8 cellular contexts compared by ENCODE assay signal in the genomic region with DNA sequence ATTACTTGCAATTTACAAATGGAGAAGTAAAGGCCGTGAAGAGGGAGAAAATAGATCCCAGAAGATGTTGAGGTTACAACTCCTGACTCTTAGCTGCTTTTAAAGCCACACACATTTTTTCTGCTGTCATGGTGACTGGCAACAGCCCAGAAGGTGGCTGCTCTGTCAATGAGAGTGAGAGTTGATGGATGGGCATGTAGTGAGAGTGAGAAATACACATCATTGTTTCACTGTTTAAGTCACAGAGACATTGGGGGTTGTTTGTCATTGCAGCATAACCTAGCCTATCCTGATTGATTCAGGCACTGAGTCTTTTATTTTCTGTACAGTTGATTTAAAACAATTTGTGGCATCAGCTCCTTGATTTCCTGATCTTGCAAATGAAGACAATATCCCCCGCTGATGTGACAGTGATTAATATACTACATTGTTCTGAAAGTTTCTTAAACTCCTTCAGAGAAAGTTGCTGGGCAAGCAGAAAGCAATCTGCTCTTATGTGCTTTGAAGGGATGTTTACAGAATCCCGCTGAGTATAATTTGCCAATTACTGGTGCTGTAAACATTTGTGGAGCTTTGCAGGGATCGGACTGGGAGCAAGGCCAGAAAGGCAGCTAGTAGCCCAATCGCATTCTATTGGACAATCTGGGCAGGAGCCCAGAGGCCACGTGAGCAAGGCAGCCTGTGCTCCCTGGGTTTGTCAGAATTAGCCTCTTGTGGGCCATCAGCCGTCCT.
DNase-seq lines count a peak whose midpoint lies in the region; ATAC-seq, FAIRE-seq and TF ChIP-seq lines count a peak whose summit lies in the region.

No MANE protein-coding gene starts in this region.

- no TSS peak for BruUV-seq in GM12878 (replicated peaks; lab: Mats Ljungman, UMichigan)

- FAIRE-seq in GM12878 (lab: Jason Lieb, UNC), result no peak

- TF ChIP-seq CTCF in GM12878 (IDR thresholded peaks at IDR 0.05 in 2 of 3, conservative IDR thresholded peaks at IDR 0.05 in 1 of 3; ENCODE audit: control insufficient read depth in 2 of 3, extremely low read depth in 1 of 3, insufficient read depth in 1 of 3, low read depth in 3 of 3, low read length in 3 of 3) (no peak), hepatocyte (IDR thresholded peaks at IDR 0.05; ENCODE audit: poor library complexity) (no peak), tibial artery (IDR thresholded peaks at IDR 0.05) (no peak), endothelial cell (IDR thresholded peaks at IDR 0.05; ENCODE audit: unreplicated experiment) (no peak)

- TF ChIP-seq POLR2A in GM12878 (IDR thresholded peaks at IDR 0.05; ENCODE audit: low read depth, low read length), result no peak

- H3K9ac ChIP-seq in GM12878 (ENCODE audit: control insufficient read depth, insufficient read depth, low read length), result no peak overlapping the region

- ATAC-seq in GM12878 (no peak), GM19397 (IDR thresholded peaks at IDR 0.05; ENCODE audit: unreplicated experiment) (no peak), HG03196 (IDR thresholded peaks at IDR 0.05; ENCODE audit: unreplicated experiment) (no peak)

- H3K9me3 ChIP-seq in GM12878 (replicated peaks; ENCODE audit: control insufficient read depth, insufficient read depth, low read length) (peaks cover 12% of the 10 kb centered on the region), hepatocyte (ENCODE audit: low read depth) (no peaks in the 10 kb centered on the region), tibial artery (no peaks in the 10 kb centered on the region)

- H3K27ac ChIP-seq in GM12878 (ENCODE audit: control insufficient read depth, insufficient read depth) (no peak overlapping the region), hepatocyte (no peak overlapping the region), tibial artery (peak overlapping the region; percentile 21 to 64)

- no peak for TF ChIP-seq EP300 in GM12878 (IDR thresholded peaks at IDR 0.05; ENCODE audit: borderline replicate concordance in 1 of 2, control insufficient read depth in 1 of 2, low read depth in 2 of 2, low read length in 2 of 2)

- H3K9me3 Mint-ChIP-seq in T-helper 2 cell treated with Interferon-gamma antibody and Interleukin-4, amounts not matched to agents 5 μg/mL and 100 μg/mL, for 36 hours, result peaks cover 15% of the 10 kb centered on the region
- no peaks in the 10 kb centered on the region for H3K9me3 Mint-ChIP-seq in endothelial cell (ENCODE audit: unreplicated experiment)

- DNase-seq in NCI-H1417 treated with DMSO at 0.1 percent for 48 hours (lab: John Stamatoyannopoulos, UW) (peak; percentile 47), GM12878 (ENCODE audit: low read depth, low spot score) (no peak), hepatocyte (ENCODE audit: low spot score) (peak; percentile 47), tibial artery (peak; percentile 52 to 84), endothelial cell (ENCODE audit: low spot score) (no peak)
- DNase-seq in T-helper 2 cell treated with Interferon-gamma antibody and Interleukin-4, amounts not matched to agents 5 μg/mL and 100 μg/mL, for 36 hours (ENCODE audit: low spot score), result no peak

- no peaks in the 10 kb centered on the region for H3K36me3 Mint-ChIP-seq in T-helper 2 cell treated with Interferon-gamma antibody and Interleukin-4, amounts not matched to agents 5 μg/mL and 100 μg/mL, for 36 hours (ENCODE audit: low read depth)
- H3K36me3 Mint-ChIP-seq in endothelial cell (ENCODE audit: low read depth, unreplicated experiment), result peaks cover 24% of the 10 kb centered on the region

- CTCF ChIA-PET in GM12878 (lab: Yijun Ruan, JAX), result interaction anchor here (0.6 to 1.2 kb wide), 2 partner anchors 15 to 730 kb away, joined by 3 read pairs; no protein-coding TSS in a partner anchor

- no peak overlapping the region for H3K4me2 ChIP-seq in GM12878 (ENCODE audit: control insufficient read depth, insufficient read depth)
- no peak overlapping the region for H3K4me2 ChIP-seq in hepatocyte

- in situ Hi-C loops in GM12878 (cut with MboI), result no loop called here

- H3K4me1 ChIP-seq in GM12878 (ENCODE audit: control insufficient read depth, insufficient read depth, low read length) (no peaks in the 10 kb centered on the region; the same call in 1 of the 2 replicates), hepatocyte (ENCODE audit: insufficient read depth) (no peaks in the 10 kb centered on the region), tibial artery (peaks cover 0 to 70% (median 20%) of the 10 kb centered on the region in 4 donors)

- WGBS in GM12878 (ENCODE audit: insufficient coverage, insufficient replicate concordance, low lambda C conversion rate, missing lambda C conversion rate), result 27% methylated on average over 7 of the region's 7 CpGs
- 60% methylated on average over 7 of the region's 7 CpGs for WGBS in hepatocyte (ENCODE audit: low lambda C conversion rate, missing lambda C conversion rate)

- H3K9me2 ChIP-seq in hepatocyte (replicated peaks; ENCODE audit: insufficient read depth), result no peaks in the 10 kb centered on the region

- POLR2A ChIA-PET in GM12878 (lab: Charles Lee), result no interaction called here

- H4K20me1 ChIP-seq in GM12878 (ENCODE audit: control insufficient read depth, insufficient read depth), result no peaks in the 10 kb centered on the region
- no peaks in the 10 kb centered on the region for H4K20me1 ChIP-seq in hepatocyte (ENCODE audit: insufficient read depth, poor library complexity, severe bottlenecking)

- intact Hi-C loops in GM12878 (cut with micrococcal nuclease; ENCODE audit: unreplicated experiment), result no loop called here
- intact Hi-C loops in tibial artery (cut with DNase I; ENCODE audit: low total_unique reads), result no loop called here

- RAD21 ChIA-PET in GM12878 (lab: Charles Lee; ENCODE audit: unreplicated experiment), result no interaction called here

- H3K36me3 ChIP-seq in GM12878 (ENCODE audit: control insufficient read depth in 2 of 2, insufficient read depth in 2 of 2, low read length in 1 of 2) (no peaks in the 10 kb centered on the region), hepatocyte (replicated peaks; ENCODE audit: insufficient read depth, low read depth) (no peaks in the 10 kb centered on the region), tibial artery (no peaks in the 10 kb centered on the region)

- no peaks in the 10 kb centered on the region for H3K79me2 ChIP-seq in GM12878 (ENCODE audit: control insufficient read depth, insufficient read depth, low read length)
- H3K79me2 ChIP-seq in hepatocyte, result no peaks in the 10 kb centered on the region

- no peak for TF ChIP-seq RAD21 in GM12878 (IDR thresholded peaks at IDR 0.05; ENCODE audit: insufficient read depth, low read depth, low read length)

- SMC1A ChIA-PET in GM12878 (lab: Charles Lee; ENCODE audit: uncharacterized antibody, unreplicated experiment), result no interaction called here

- H3K4me3 ChIP-seq in GM12878 (no peak overlapping the region), hepatocyte (no peak overlapping the region), tibial artery (no peak overlapping the region)

- no peak overlapping the region for H3K27ac Mint-ChIP-seq in T-helper 2 cell treated with Interferon-gamma antibody and Interleukin-4, amounts not matched to agents 5 μg/mL and 100 μg/mL, for 36 hours
- no peak overlapping the region for H3K27ac Mint-ChIP-seq in endothelial cell (ENCODE audit: unreplicated experiment)

- H3K27me3 Mint-ChIP-seq in T-helper 2 cell treated with Interferon-gamma antibody and Interleukin-4, amounts not matched to agents 5 μg/mL and 100 μg/mL, for 36 hours (ENCODE audit: low read depth), result peaks cover 5% of the 10 kb centered on the region
- H3K27me3 Mint-ChIP-seq in endothelial cell (ENCODE audit: unreplicated experiment), result peaks cover 4% of the 10 kb centered on the region

- no peak overlapping the region for H2AFZ ChIP-seq in GM12878 (ENCODE audit: control insufficient read depth, low read depth, low read length)
- no peak overlapping the region for H2AFZ ChIP-seq in hepatocyte

- peaks cover 2% of the 10 kb centered on the region for H3K4me1 Mint-ChIP-seq in T-helper 2 cell treated with Interferon-gamma antibody and Interleukin-4, amounts not matched to agents 5 μg/mL and 100 μg/mL, for 36 hours (ENCODE audit: low read depth)
- H3K4me1 Mint-ChIP-seq in endothelial cell (ENCODE audit: unreplicated experiment), result peaks cover 20% of the 10 kb centered on the region

- H3K27me3 ChIP-seq in GM12878 (replicated peaks in 1 of 2; ENCODE audit: control insufficient read depth in 2 of 2, insufficient read depth in 2 of 2, low read length in 1 of 2), result no peaks in the 10 kb centered on the region
- no peaks in the 10 kb centered on the region for H3K27me3 ChIP-seq in hepatocyte
- H3K27me3 ChIP-seq in tibial artery, result no peaks in the 10 kb centered on the region

- H3K4me3 Mint-ChIP-seq in T-helper 2 cell treated with Interferon-gamma antibody and Interleukin-4, amounts not matched to agents 5 μg/mL and 100 μg/mL, for 36 hours, result no peak overlapping the region
- no peak overlapping the region for H3K4me3 Mint-ChIP-seq in endothelial cell (ENCODE audit: unreplicated experiment)

TF ChIP-seq in GM12878, 131 proteins besides CTCF, POLR2A, EP300 and RAD21:
- TF ChIP-seq, protein P1, sequence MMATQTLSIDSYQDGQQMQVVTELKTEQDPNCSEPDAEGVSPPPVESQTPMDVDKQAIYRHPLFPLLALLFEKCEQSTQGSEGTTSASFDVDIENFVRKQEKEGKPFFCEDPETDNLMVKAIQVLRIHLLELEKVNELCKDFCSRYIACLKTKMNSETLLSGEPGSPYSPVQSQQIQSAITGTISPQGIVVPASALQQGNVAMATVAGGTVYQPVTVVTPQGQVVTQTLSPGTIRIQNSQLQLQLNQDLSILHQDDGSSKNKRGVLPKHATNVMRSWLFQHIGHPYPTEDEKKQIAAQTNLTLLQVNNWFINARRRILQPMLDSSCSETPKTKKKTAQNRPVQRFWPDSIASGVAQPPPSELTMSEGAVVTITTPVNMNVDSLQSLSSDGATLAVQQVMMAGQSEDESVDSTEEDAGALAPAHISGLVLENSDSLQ (IDR thresholded peaks at IDR 0.05), result peak; percentile 33; the same call in 1 of the 2 replicates
- 0 out of 2 replicates have a peak, but pooled peaks have one; percentile 36 for TF ChIP-seq ZNF217 (IDR thresholded peaks at IDR 0.05)
- TF ChIP-seq, protein P2, sequence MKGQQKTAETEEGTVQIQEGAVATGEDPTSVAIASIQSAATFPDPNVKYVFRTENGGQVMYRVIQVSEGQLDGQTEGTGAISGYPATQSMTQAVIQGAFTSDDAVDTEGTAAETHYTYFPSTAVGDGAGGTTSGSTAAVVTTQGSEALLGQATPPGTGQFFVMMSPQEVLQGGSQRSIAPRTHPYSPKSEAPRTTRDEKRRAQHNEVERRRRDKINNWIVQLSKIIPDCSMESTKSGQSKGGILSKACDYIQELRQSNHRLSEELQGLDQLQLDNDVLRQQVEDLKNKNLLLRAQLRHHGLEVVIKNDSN (IDR thresholded peaks at IDR 0.05; ENCODE audit: borderline replicate concordance, extremely low read length, insufficient read depth, low read depth, low read length), result no peak

Comparison
In these comparisons a context has a peak if more than half of its experiments do, and no peak if none do; other contexts are left out.
1. DNase-seq: peak in NCI-H1417 treated with DMSO at 0.1 percent for 48 hours (single experiment), hepatocyte (single experiment) and tibial artery (2 of 2); none in GM12878 (single experiment), T-helper 2 cell treated with Interferon-gamma antibody and Interleukin-4, amounts not matched to agents 5 μg/mL and 100 μg/mL, for 36 hours (single experiment) and endothelial cell (single experiment).
2. H3K27ac ChIP-seq: peak in tibial artery (2 of 2); none in GM12878 (single experiment) and hepatocyte (single experiment).